In genomic region chr10:87506988-87507387, GRCh38 we compare ENCODE assay signal across 15 cellular contexts. TPM values are rescaled to one million over a fixed set of nuclear protein-coding genes. Genes with fewer than 3 reads are reported as not detected.
DNase-seq lines count a peak whose midpoint lies in the region; ATAC-seq and TF ChIP-seq lines count a peak whose summit lies in the region.
"Had no signal": no experiment of that assay in that cellular context is flagged by ENCODE, and none has a peak within 500 bp of the region (broad histone marks: within the 10 kb centered on the region; RNA-seq: fewer than 3 reads in every experiment).

No MANE protein-coding gene starts in this region.

- no peak overlapping the region for H4K8ac ChIP-seq in H9 (replicated peaks; ENCODE audit: insufficient read length, low read depth, low read length)

- H3K79me2 ChIP-seq in H9 (ENCODE audit: insufficient read depth, low read length) (peaks cover 2% of the 10 kb centered on the region; the same call in 1 of the 2 replicates), OCI-LY3 (ENCODE audit: low read length) (peaks cover 15% of the 10 kb centered on the region)

- H4K20me1 ChIP-seq in H9 (ENCODE audit: control insufficient read depth, insufficient read depth, insufficient read length) (no peaks in the 10 kb centered on the region), OCI-LY3 (ENCODE audit: insufficient read depth, low read length) (no peaks in the 10 kb centered on the region)

- H3K9me3 ChIP-seq in H9 (ENCODE audit: control insufficient read depth, low read depth, low read length) (no peaks in the 10 kb centered on the region), OCI-LY3 (ENCODE audit: insufficient read depth, low read length) (no peaks in the 10 kb centered on the region), endodermal cell (ENCODE audit: control insufficient read depth, low read length) (no peaks in the 10 kb centered on the region), MG63 (no peaks in the 10 kb centered on the region)
- H3K9me3 ChIP-seq: mucosa of descending colon had no signal

- no peaks in the 10 kb centered on the region for H3K79me1 ChIP-seq in H9 (ENCODE audit: insufficient read depth, low read depth, low read length, poor library complexity, severe bottlenecking)

- no peak overlapping the region for H3K4me3 ChIP-seq in OCI-LY3 (ENCODE audit: low read length)
- peak overlapping the region; percentile 81 for H3K4me3 ChIP-seq in endodermal cell (ENCODE audit: low read length)
- H3K4me3 ChIP-seq in MG63 = no peak overlapping the region
- H3K4me3 ChIP-seq: mucosa of descending colon had no signal

- no peak overlapping the region for H4K5ac ChIP-seq in H9 (ENCODE audit: insufficient read length, low read depth, low read length)

- H3K27me3 ChIP-seq in H9 (ENCODE audit: insufficient read depth, low read length) (no peaks in the 10 kb centered on the region), OCI-LY3 (ENCODE audit: low read depth, low read length) (no peaks in the 10 kb centered on the region), endodermal cell (ENCODE audit: control insufficient read depth, insufficient read depth, low read length, poor library complexity, severe bottlenecking) (no peaks in the 10 kb centered on the region), MG63 (no peaks in the 10 kb centered on the region)

- no peak overlapping the region for H4K91ac ChIP-seq in H9 (ENCODE audit: insufficient read length, low read depth, low read length)

- H2AFZ ChIP-seq in H9 (ENCODE audit: low read length) = no peak overlapping the region
- no peak overlapping the region for H2AFZ ChIP-seq in OCI-LY3 (ENCODE audit: low read depth, low read length)

- H2BK20ac ChIP-seq in H9 (ENCODE audit: low read depth, low read length, poor library complexity, severe bottlenecking) = no peak overlapping the region

- H3K36me3 ChIP-seq in OCI-LY3 (replicated peaks; ENCODE audit: low read depth, low read length) = no peaks in the 10 kb centered on the region
- peaks cover 39% of the 10 kb centered on the region for H3K36me3 ChIP-seq in endodermal cell (ENCODE audit: control insufficient read depth, insufficient read depth, low read length)
- peaks cover 17% of the 10 kb centered on the region for H3K36me3 ChIP-seq in MG63

- ATAC-seq in GM21737 (IDR thresholded peaks at IDR 0.05; ENCODE audit: unreplicated experiment) (no peak), HG03432 (IDR thresholded peaks at IDR 0.05; ENCODE audit: unreplicated experiment) (no peak)
- ATAC-seq: activated T-cell treated with anti-CD3 and anti-CD28 coated beads, Interleukin-2, amount 50 U/mL, for 72 hours; mucosa of descending colon; stimulated activated memory B cell treated with anti-CD40 and anti-IgM and Interleukin-4, amounts not matched to agents 10 μg/mL and 1 μg/mL and 100 μg/mL, for 72 hours had no signal

- peaks cover 3% of the 10 kb centered on the region for H3K23me2 ChIP-seq in H9 (ENCODE audit: insufficient read length, low read depth, low read length, poor library complexity, severe bottlenecking)

- H3K56ac ChIP-seq in H9 (ENCODE audit: insufficient read length, low read depth, low read length) = no peak overlapping the region

- H3K18ac ChIP-seq in H9 (ENCODE audit: insufficient read length, low read depth, low read length) = no peak overlapping the region

- no peak overlapping the region for H3K4ac ChIP-seq in H9 (ENCODE audit: low read depth, low read length)

- H3K4me1 ChIP-seq in H9 (ENCODE audit: insufficient read depth, low read length) (no peaks in the 10 kb centered on the region), OCI-LY3 (ENCODE audit: low read length) (peaks cover 10% of the 10 kb centered on the region), endodermal cell (ENCODE audit: control insufficient read depth, insufficient read depth, low read length) (peaks cover 6% of the 10 kb centered on the region)

- peak overlapping the region; percentile 79 for H3K4me2 ChIP-seq in H9 (ENCODE audit: insufficient read depth, insufficient read length, low read length)
- 0 out of 2 replicates have a peak overlapping the region, but pooled peaks have one; percentile 92 for H3K4me2 ChIP-seq in OCI-LY3 (ENCODE audit: low read length)

- H2BK5ac ChIP-seq in H9 (ENCODE audit: insufficient read length, low read length) = no peak overlapping the region

- H3K9ac ChIP-seq in H9 (ENCODE audit: extremely low read depth, insufficient read length, low read length) (no peak overlapping the region), OCI-LY3 (ENCODE audit: low read length) (no peak overlapping the region), endodermal cell (ENCODE audit: extremely low read depth, low read length, poor library complexity, severe bottlenecking) (no peak overlapping the region)

- peaks cover under 1% of the 10 kb centered on the region for H3K27me3 Mint-ChIP-seq in H9 (ENCODE audit: low read depth)
- H3K27me3 Mint-ChIP-seq in endodermal cell (ENCODE audit: insufficient read depth) = peaks cover 3% of the 10 kb centered on the region
- peaks cover 4% of the 10 kb centered on the region for H3K27me3 Mint-ChIP-seq in nephron progenitor cell (ENCODE audit: low read depth, poor library complexity)
- H3K27me3 Mint-ChIP-seq: stimulated activated memory B cell treated with anti-CD40 and anti-IgM and Interleukin-4, amounts not matched to agents 10 μg/mL and 1 μg/mL and 100 μg/mL, for 72 hours had no signal

- H3K4me1 Mint-ChIP-seq in H9 (peaks cover 26 to 29% of the 10 kb centered on the region in 2 experiments), endodermal cell (peaks cover 18% of the 10 kb centered on the region), nephron progenitor cell (peaks cover 42% of the 10 kb centered on the region)

- H2BK120ac ChIP-seq in H9 (ENCODE audit: low read depth, low read length, poor library complexity, severe bottlenecking) = no peak overlapping the region

- H3K9me3 Mint-ChIP-seq in H9 (no peaks in the 10 kb centered on the region), endodermal cell (no peaks in the 10 kb centered on the region), nephron progenitor cell (no peaks in the 10 kb centered on the region)
- H3K9me3 Mint-ChIP-seq: activated T-cell treated with anti-CD3 and anti-CD28 coated beads, Interleukin-2, amount 50 U/mL, for 72 hours; stimulated activated memory B cell treated with anti-CD40 and anti-IgM and Interleukin-4, amounts not matched to agents 10 μg/mL and 1 μg/mL and 100 μg/mL, for 72 hours had no signal

- H3K27ac Mint-ChIP-seq in H9 = no peak overlapping the region
- H3K27ac Mint-ChIP-seq in endodermal cell = no peak overlapping the region
- H3K27ac Mint-ChIP-seq in nephron progenitor cell = no peak overlapping the region
- H3K27ac Mint-ChIP-seq: stimulated activated memory B cell treated with anti-CD40 and anti-IgM and Interleukin-4, amounts not matched to agents 10 μg/mL and 1 μg/mL and 100 μg/mL, for 72 hours had no signal

- H3K36me3 Mint-ChIP-seq in H9 (ENCODE audit: insufficient read depth in 1 of 3, low read depth in 3 of 3) = peaks cover 5 to 29% (median 24%) of the 10 kb centered on the region in 3 experiments; a peak in 5 of 7 replicates
- peaks cover 22% of the 10 kb centered on the region for H3K36me3 Mint-ChIP-seq in endodermal cell (ENCODE audit: low read depth)
- peaks cover 20% of the 10 kb centered on the region for H3K36me3 Mint-ChIP-seq in nephron progenitor cell (ENCODE audit: low read depth)

- H3K4me3 Mint-ChIP-seq in H9 = no peak overlapping the region
- H3K4me3 Mint-ChIP-seq in endodermal cell = no peak overlapping the region
- peak overlapping the region; percentile 91 for H3K4me3 Mint-ChIP-seq in nephron progenitor cell

- no peak overlapping the region for H3K23ac ChIP-seq in H9 (ENCODE audit: insufficient read length, low read depth, low read length)

- no peak overlapping the region for H3K14ac ChIP-seq in H9 (ENCODE audit: insufficient read depth, low read length)

- DNase-seq in H9 (no peak), endodermal cell (no peak), nephron progenitor cell (no peak), MG63 (no peak)
- DNase-seq in activated CD4-positive, alpha-beta T cell treated with anti-CD3 and anti-CD28 coated beads, Interleukin-2, amount 50 U/mL, for 48 hours = no peak
- DNase-seq: activated T-cell treated with anti-CD3 and anti-CD28 coated beads, Interleukin-2, amount 50 U/mL, for 72 hours; aorta; C1 segment of cervical spinal cord; foreskin fibroblast; mucosa of descending colon; stimulated activated CD4-positive, alpha-beta T cell treated with anti-CD3 and anti-CD28 coated beads, Interleukin-2, amount 100 ng/mL, for 48 hours had no signal

- H3K27ac ChIP-seq in H9 (ENCODE audit: insufficient read length, low read depth, low read length) (no peak overlapping the region), OCI-LY3 (ENCODE audit: low read length) (no peak overlapping the region), endodermal cell (ENCODE audit: low read depth, low read length) (no peak overlapping the region)

- H2AK5ac ChIP-seq in H9 (ENCODE audit: insufficient read length, low read length) = no peak overlapping the region

- TF ChIP-seq CTCF in H9 (conservative IDR thresholded peaks at IDR 0.05) (no peak), OCI-LY3 (IDR thresholded peaks at IDR 0.05; ENCODE audit: low read depth, low read length) (no peak), endodermal cell (conservative IDR thresholded peaks at IDR 0.05) (no peak), nephron progenitor cell (IDR thresholded peaks at IDR 0.05) (no peak)

- H2BK15ac ChIP-seq in H9 (ENCODE audit: low read depth, low read length) = no peak overlapping the region

- H3T11ph ChIP-seq in H9 (ENCODE audit: low read length) = no peak overlapping the region

- no peak overlapping the region for H2BK12ac ChIP-seq in H9 (ENCODE audit: insufficient read length, low read depth, low read length)

- no CpG with 5 or more reads among the region's 3 CpGs for whole genome bisulfite sequencing in H9 (ENCODE audit: extremely low coverage, insufficient read length, low lambda C conversion rate)
- 93 to 95% methylated on average over 2 to 3 of the region's 3 CpGs for WGBS in endodermal cell (ENCODE audit: insufficient coverage in 1 of 2, insufficient read length in 1 of 2), 2 experiments

RNA-seq across cellular contexts. Expression of gene MINPP1, which starts 2.3 kb away (rescaled TPM):
- total RNA-seq in H9 (2021) (29.8 and 30.3 TPM in 2 replicates), endodermal cell (10 to 100 TPM; 32.4 to 40.4 TPM)
- 30.3 TPM for polyA plus RNA-seq in endodermal cell (2013, experiment 1 of 2)
- 32.9 TPM for polyA plus RNA-seq in endodermal cell (2013, experiment 2 of 2)
- 20.4 and 48.0 TPM in 2 replicates for total RNA-seq in MG63 (2014; rRNA removed; shearing (Covaris generic); ENCODE audit: low replicate concordance)
